Comparison of ENCODE assay signal across 20 cellular contexts in the genomic region with DNA sequence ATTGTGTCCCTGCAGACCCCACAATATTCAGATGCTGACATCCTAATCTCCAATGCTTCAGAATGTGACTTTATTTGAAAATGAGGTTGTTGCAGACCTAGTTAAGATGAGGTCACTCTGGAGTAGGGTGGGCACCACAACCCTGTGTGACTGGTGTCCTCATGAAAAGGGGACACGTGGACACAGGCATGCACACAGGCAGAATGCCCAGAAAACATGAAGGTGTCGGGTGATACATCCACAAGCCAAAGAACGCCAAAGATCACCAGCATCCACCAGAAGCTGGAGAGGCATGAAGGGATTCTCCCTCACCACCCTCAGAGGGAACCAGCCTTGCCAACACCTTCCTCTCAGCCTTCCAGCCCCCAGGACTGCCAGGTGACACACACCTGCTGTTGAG.
"Had no signal": no experiment of that assay in that cellular context is flagged by ENCODE, and none has a peak within 500 bp of the region (broad histone marks: within the 10 kb centered on the region; RNA-seq: fewer than 3 reads in every experiment).

No MANE protein-coding gene starts in this region.

- H3K9me3 Mint-ChIP-seq: dendritic cell treated with granulocyte-macrophage colony-stimulating factor and Interleukin-4, amounts not matched to agents 40 ng/mL and 50 ng/mL, for 4 days; effector memory CD8-positive, alpha-beta T cell; immature natural killer cell; naive thymus-derived CD8-positive, alpha-beta T cell had no signal

- H3K9me3 ChIP-seq: esophagus muscularis mucosa, gastrocnemius medialis, neutrophil, psoas muscle, sigmoid colon, thyroid gland, upper lobe of left lung, uterus had no signal

- H3K4me1 ChIP-seq: gastrocnemius medialis, psoas muscle, thyroid gland, uterus had no signal

- ATAC-seq: effector memory CD8-positive, alpha-beta T cell; gastrocnemius medialis; left colon; naive thymus-derived CD8-positive, alpha-beta T cell had no signal

- H3K27me3 ChIP-seq: esophagus muscularis mucosa, gastrocnemius medialis, neutrophil, sigmoid colon, thyroid gland, upper lobe of left lung, uterus had no signal

- H3K27ac ChIP-seq: epithelial cell of prostate, esophagus muscularis mucosa, gastrocnemius medialis, neutrophil, psoas muscle, sigmoid colon, skin epidermis, thyroid gland, upper lobe of left lung, uterus had no signal

- H3K27me3 Mint-ChIP-seq: dendritic cell treated with granulocyte-macrophage colony-stimulating factor and Interleukin-4, amounts not matched to agents 40 ng/mL and 50 ng/mL, for 4 days had no signal

- H3K4me3 ChIP-seq: esophagus muscularis mucosa, gastrocnemius medialis, psoas muscle, sigmoid colon, skin epidermis, thyroid gland, upper lobe of left lung, uterus had no signal

- H3K27ac Mint-ChIP-seq: dendritic cell treated with granulocyte-macrophage colony-stimulating factor and Interleukin-4, amounts not matched to agents 40 ng/mL and 50 ng/mL, for 4 days; effector memory CD8-positive, alpha-beta T cell; immature natural killer cell; naive thymus-derived CD8-positive, alpha-beta T cell had no signal

- H3K4me3 Mint-ChIP-seq: dendritic cell treated with granulocyte-macrophage colony-stimulating factor and Interleukin-4, amounts not matched to agents 40 ng/mL and 50 ng/mL, for 4 days; effector memory CD8-positive, alpha-beta T cell; immature natural killer cell; naive thymus-derived CD8-positive, alpha-beta T cell had no signal

- H3K36me3 ChIP-seq: esophagus muscularis mucosa, gastrocnemius medialis, neutrophil, sigmoid colon, thyroid gland, upper lobe of left lung, uterus had no signal

- DNase-seq: effector memory CD8-positive, alpha-beta T cell; gastrocnemius medialis; immature natural killer cell; left colon; mammary epithelial cell; naive thymus-derived CD8-positive, alpha-beta T cell; psoas muscle; retina; sigmoid colon; stimulated activated CD4-positive, alpha-beta T cell treated with anti-CD3 and anti-CD28 coated beads, Interleukin-2, amount 100 ng/mL, for 24 hours; stimulated activated CD4-positive, alpha-beta T cell treated with anti-CD3 and anti-CD28 coated beads, Interleukin-4, amount 100 ng/mL, for 4 hours; stimulated activated naive CD4-positive, alpha-beta T cell treated with Interleukin-2 at 50 U/mL for 16 hours; thyroid gland; upper lobe of left lung; uterus had no signal

- H3K36me3 Mint-ChIP-seq: immature natural killer cell; naive thymus-derived CD8-positive, alpha-beta T cell had no signal
